In the genomic region with DNA sequence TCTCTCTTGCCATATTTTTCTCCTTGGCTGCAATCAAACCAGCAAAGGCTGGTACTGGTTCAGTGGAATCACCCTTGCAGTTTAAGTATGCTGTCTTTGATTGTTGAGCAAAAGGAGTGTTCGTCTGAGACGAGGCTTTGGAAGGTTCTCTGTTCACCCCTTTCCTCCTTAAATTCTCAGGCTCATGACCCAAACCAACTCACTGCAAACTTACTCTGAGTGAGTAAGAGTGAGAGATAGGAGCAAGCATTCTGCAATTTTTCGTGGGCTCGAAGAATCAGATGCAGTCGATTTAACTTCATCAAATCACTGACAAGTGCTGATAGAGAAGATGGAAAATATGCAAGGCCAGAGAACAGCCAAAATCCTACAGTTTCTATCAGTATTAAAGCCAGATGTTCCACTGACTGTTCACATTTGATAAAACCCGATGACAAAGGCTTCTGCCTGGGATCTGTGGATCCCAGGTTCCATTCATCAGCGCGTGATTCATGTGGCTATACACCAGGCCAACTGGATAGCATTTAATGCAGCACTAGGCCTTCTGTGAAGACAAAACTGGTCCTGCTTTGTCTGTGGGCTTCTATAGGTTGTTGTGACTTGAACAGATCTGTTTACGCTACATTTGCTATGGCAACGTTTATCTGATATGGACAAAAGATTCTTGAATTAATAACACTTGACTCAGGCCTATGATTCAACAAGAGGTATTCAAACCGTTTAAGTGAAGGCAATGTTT, we compare ENCODE assay signal across 17 cellular contexts.
DNase-seq lines count a peak whose midpoint lies in the region; ATAC-seq and TF ChIP-seq lines count a peak whose summit lies in the region.
"Had no signal": no experiment of that assay in that cellular context is flagged by ENCODE, and none has a peak within 500 bp of the region (broad histone marks: within the 10 kb centered on the region; RNA-seq: fewer than 3 reads in every experiment).

No MANE protein-coding gene starts in this region.

- TF ChIP-seq POLR2A in gastroesophageal sphincter (IDR thresholded peaks at IDR 0.05): no peak

- H3K27me3 ChIP-seq in foreskin keratinocyte (no peaks in the 10 kb centered on the region), gastroesophageal sphincter (no peaks in the 10 kb centered on the region)
- H3K27me3 ChIP-seq: BLaER1 treated with 17β-estradiol and CSF1 and Interleukin-3, amounts not matched to agents 10 nM and 100 nM had no signal

- no peak for TF ChIP-seq EP300 in gastroesophageal sphincter (IDR thresholded peaks at IDR 0.05)

- H3K4me1 ChIP-seq in foreskin keratinocyte (peaks cover 7% of the 10 kb centered on the region), gastroesophageal sphincter (no peaks in the 10 kb centered on the region)

- DNase-seq in EL (peak; percentile 4), NCI-H1417 treated with DMSO at 0.1 percent for 48 hours (lab: John Stamatoyannopoulos, UW) (peak; percentile 3), amniotic epithelial cell (ENCODE audit: low read depth) (peak; percentile 72), foreskin keratinocyte (peak; percentile 95 to 98), NCI-H1048 (lab: John Stamatoyannopoulos, UW) (no peak)
- no peak for DNase-seq in activated T-cell treated with anti-CD3 and anti-CD28 coated beads, Interleukin-2, amount 50 U/mL, for 1 hour
- DNase-seq: activated CD4-positive, alpha-beta T cell treated with anti-CD3 and anti-CD28 coated beads for 48 hours; activated effector memory CD4-positive, alpha-beta T cell treated with anti-CD3 and anti-CD28 coated beads, Interleukin-2, amount 50 U/mL, for 16 hours; foreskin melanocyte; GF-D8; Kasumi-1; kidney glomerular epithelial cell; naive B cell; substantia nigra had no signal

- H3K9me3 ChIP-seq in gastroesophageal sphincter: no peaks in the 10 kb centered on the region
- H3K9me3 ChIP-seq: BLaER1 treated with 17β-estradiol and CSF1 and Interleukin-3, amounts not matched to agents 10 nM and 100 nM had no signal

- H3K4me3 ChIP-seq in gastroesophageal sphincter: no peak overlapping the region
- H3K4me3 ChIP-seq: BLaER1 treated with 17β-estradiol and CSF1 and Interleukin-3, amounts not matched to agents 10 nM and 100 nM had no signal

- TF ChIP-seq CTCF in foreskin keratinocyte (conservative IDR thresholded peaks at IDR 0.05) (no peak), gastroesophageal sphincter (IDR thresholded peaks at IDR 0.05) (no peak)

- H3K27ac ChIP-seq in foreskin keratinocyte (peak overlapping the region; percentile 42), gastroesophageal sphincter (no peak overlapping the region)
- H3K27ac ChIP-seq: BLaER1 treated with 17β-estradiol and CSF1 and Interleukin-3, amounts not matched to agents 10 nM and 100 nM had no signal

- peak; percentile 99 for ATAC-seq in foreskin keratinocyte
- ATAC-seq in GM18520 (IDR thresholded peaks at IDR 0.05; ENCODE audit: unreplicated experiment): no peak
- no peak for ATAC-seq in gastroesophageal sphincter

- no peaks in the 10 kb centered on the region for H3K36me3 ChIP-seq in gastroesophageal sphincter
- H3K36me3 ChIP-seq: BLaER1 treated with 17β-estradiol and CSF1 and Interleukin-3, amounts not matched to agents 10 nM and 100 nM had no signal

- WGBS in gastroesophageal sphincter (ENCODE audit: low coverage in 1 of 2), 2 donors: 60 to 64% methylated on average over 4 to 11 of the region's 11 CpGs

Comparison
In these comparisons a context has a peak if more than half of its experiments do, and no peak if none do; other contexts are left out.
1. DNase-seq: peak in EL (single experiment), NCI-H1417 treated with DMSO at 0.1 percent for 48 hours (single experiment), amniotic epithelial cell (single experiment) and foreskin keratinocyte (2 of 2); none in activated T-cell treated with anti-CD3 and anti-CD28 coated beads, Interleukin-2, amount 50 U/mL, for 1 hour (single experiment) and NCI-H1048 (single experiment).